11 cellular contexts compared by ENCODE assay signal in the genomic region with DNA sequence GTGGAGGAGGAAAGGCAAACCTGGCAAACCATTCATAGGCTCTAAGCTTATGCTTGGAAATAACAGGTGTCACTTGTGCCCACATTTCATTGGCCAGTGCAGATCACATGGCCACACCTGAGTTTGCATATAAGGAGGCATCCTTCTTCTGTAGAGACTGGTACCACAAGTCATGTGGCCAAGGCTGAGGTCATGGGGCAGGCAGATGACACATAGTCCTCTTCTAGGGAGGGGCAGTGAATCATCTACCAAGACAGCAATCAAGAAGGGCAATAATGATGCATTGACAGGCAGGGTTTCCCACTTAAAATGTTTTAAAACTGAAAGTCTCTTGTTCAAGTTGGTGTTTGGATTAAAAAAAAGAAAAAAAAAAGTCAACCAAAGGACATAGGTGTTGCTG.
A peak's percentile ranks its signal among the peaks of the same experiment; 100 is the strongest.
DNase-seq lines count a peak whose midpoint lies in the region; ATAC-seq, FAIRE-seq and TF ChIP-seq lines count a peak whose summit lies in the region.
"Had no signal": no experiment of that assay in that cellular context is flagged by ENCODE, and none has a peak within 500 bp of the region (broad histone marks: within the 10 kb centered on the region; RNA-seq: fewer than 3 reads in every experiment).

No MANE protein-coding gene starts in this region.

- peaks cover 15% of the 10 kb centered on the region for H3K4me1 ChIP-seq in right cardiac atrium (ENCODE audit: control insufficient read depth, insufficient read depth, low read length)
- peaks cover 59% of the 10 kb centered on the region for H3K4me1 ChIP-seq in left ventricle myocardium inferior

- peaks cover 41% of the 10 kb centered on the region for H3K36me3 ChIP-seq in left ventricle myocardium inferior

- H3K27me3 ChIP-seq in right cardiac atrium (ENCODE audit: control insufficient read depth, insufficient read depth) (no peaks in the 10 kb centered on the region), left ventricle myocardium inferior (ENCODE audit: low read depth) (no peaks in the 10 kb centered on the region)
- H3K27me3 ChIP-seq: BLaER1, hepatocyte had no signal

- no peak for DNase-seq in right cardiac atrium
- DNase-seq in left ventricle myocardium inferior = no peak
- peak; percentile 49 for DNase-seq in activated CD4-positive, CD25-positive, alpha-beta regulatory T cell treated with anti-CD3 and anti-CD28 coated beads, Interleukin-2, amount 50 U/mL, for 72 hours
- DNase-seq in fibroblast of mammary gland (ENCODE audit: low read depth) = peak; percentile 60
- peak; percentile 46 for DNase-seq in urothelium cell line (ENCODE audit: low spot score)
- DNase-seq in GOT3 (lab: John Stamatoyannopoulos, UW) = no peak
- DNase-seq in GM19240 (ENCODE audit: insufficient read length, low spot score) = no peak
- no peak for DNase-seq in NCI-H1417 (lab: John Stamatoyannopoulos, UW)
- DNase-seq: NCI-H82 had no signal

- H3K9me3 ChIP-seq in right cardiac atrium (ENCODE audit: control insufficient read depth, low read length) (no peaks in the 10 kb centered on the region), left ventricle myocardium inferior (replicated peaks) (no peaks in the 10 kb centered on the region)
- H3K9me3 ChIP-seq: BLaER1 had no signal

- TF ChIP-seq CTCF in left ventricle myocardium inferior (IDR thresholded peaks at IDR 0.05; ENCODE audit: borderline replicate concordance) = no peak
- TF ChIP-seq CTCF in fibroblast of mammary gland (conservative IDR thresholded peaks at IDR 0.05; ENCODE audit: control insufficient read depth, insufficient read depth, low read depth, low read length) = no peak

- intact Hi-C loops in right cardiac atrium (cut with DNase I) = no loop called here
- intact Hi-C loops in left ventricle myocardium inferior (cut with micrococcal nuclease) = no loop called here

- H3K27ac ChIP-seq in right cardiac atrium (ENCODE audit: low read length) = peak overlapping the region; percentile 31
- no peak overlapping the region for H3K27ac ChIP-seq in left ventricle myocardium inferior (replicated peaks)
- H3K27ac ChIP-seq: BLaER1, hepatocyte had no signal

- ATAC-seq in right cardiac atrium = no peak

- no peak overlapping the region for H3K4me3 ChIP-seq in right cardiac atrium (ENCODE audit: low read length)
- H3K4me3 ChIP-seq in left ventricle myocardium inferior = no peak overlapping the region
- H3K4me3 ChIP-seq in fibroblast of mammary gland (ENCODE audit: control insufficient read depth, low read depth, low read length) = no peak overlapping the region
- H3K4me3 ChIP-seq: BLaER1, hepatocyte had no signal

- peak; percentile 63 for FAIRE-seq in urothelium cell line (lab: Jason Lieb, UNC)

Comparison
In these comparisons a context has a peak if more than half of its experiments do, and no peak if none do; other contexts are left out.
1. DNase-seq: peak in activated CD4-positive, CD25-positive, alpha-beta regulatory T cell treated with anti-CD3 and anti-CD28 coated beads, Interleukin-2, amount 50 U/mL, for 72 hours (single experiment), fibroblast of mammary gland (single experiment) and urothelium cell line (single experiment); none in right cardiac atrium (0 of 3), left ventricle myocardium inferior (single experiment), GOT3 (single experiment), GM19240 (single experiment) and NCI-H1417 (0 of 3).